Comparison of ENCODE assay signal across 12 cellular contexts in genomic region chr11:64040684-64041267, GRCh38. TPM values are rescaled to one million over a fixed set of nuclear protein-coding genes. Genes with fewer than 3 reads are reported as not detected.
A peak's percentile ranks its signal among the peaks of the same experiment; 100 is the strongest.
DNase-seq lines count a peak whose midpoint lies in the region; TF ChIP-seq lines count a peak whose summit lies in the region.
"Had no signal": no experiment of that assay in that cellular context is flagged by ENCODE, and none has a peak within 500 bp of the region (broad histone marks: within the 10 kb centered on the region; RNA-seq: fewer than 3 reads in every experiment).

No MANE protein-coding gene starts in this region.

- no peak overlapping the region for H3K27ac ChIP-seq in brain microvascular endothelial cell
- H3K27ac ChIP-seq in liver (ENCODE audit: low read depth in 1 of 2, low read length in 2 of 2): no peak overlapping the region
- H3K27ac ChIP-seq in CD8-positive, alpha-beta memory T cell (ENCODE audit: low read depth, low read length): no peak overlapping the region

- no peaks in the 10 kb centered on the region for H3K36me3 Mint-ChIP-seq in CD8-positive, alpha-beta memory T cell
- H3K36me3 Mint-ChIP-seq: IgD-negative memory B cell had no signal

- peaks cover 7% of the 10 kb centered on the region for H3K27me3 ChIP-seq in brain microvascular endothelial cell (replicated peaks)
- peaks cover 0 to 3% (median 0%) of the 10 kb centered on the region in 4 donors for H3K27me3 ChIP-seq in liver (ENCODE audit: control insufficient read depth in 4 of 4, insufficient read depth in 4 of 4, low read length in 3 of 4)
- H3K27me3 ChIP-seq in CD8-positive, alpha-beta memory T cell (ENCODE audit: insufficient read depth, low read length, poor library complexity, severe bottlenecking): peaks cover 5% of the 10 kb centered on the region

- H3K4me3 Mint-ChIP-seq in CD8-positive, alpha-beta memory T cell: peak overlapping the region in 1 of 7 donors; percentile 32
- H3K4me3 Mint-ChIP-seq: IgD-negative memory B cell; T-helper 2 cell treated with Interferon-gamma antibody and Interleukin-4, amounts not matched to agents 5 μg/mL and 100 μg/mL, for 36 hours had no signal

- CTCF ChIA-PET in CD8-positive, alpha-beta memory T cell (lab: Charles Lee): no interaction called here

- in situ Hi-C loops in brain microvascular endothelial cell (cut with HindIII; ENCODE audit: low pct_ligation_motif_present, low sequenced_read_pairs): no loop called here

- TF ChIP-seq CTCF in AG10803 (conservative IDR thresholded peaks at IDR 0.05; ENCODE audit: low read length): peak; percentile 36
- peak; percentile 63 for TF ChIP-seq CTCF in brain microvascular endothelial cell (IDR thresholded peaks at IDR 0.05; ENCODE audit: low read depth, low read length, missing control alignments)
- peak; percentile 35 for TF ChIP-seq CTCF in liver (IDR thresholded peaks at IDR 0.05; ENCODE audit: low read depth, low read length, missing input control)

- no peaks in the 10 kb centered on the region for H3K36me3 ChIP-seq in brain microvascular endothelial cell (replicated peaks)
- no peaks in the 10 kb centered on the region for H3K36me3 ChIP-seq in liver (ENCODE audit: control insufficient read depth in 4 of 4, insufficient read depth in 3 of 4, low read depth in 1 of 4, low read length in 3 of 4)
- H3K36me3 ChIP-seq in CD8-positive, alpha-beta memory T cell (ENCODE audit: insufficient read depth, low read length): no peaks in the 10 kb centered on the region

- 76% methylated on average over 18 of the region's 18 CpGs for WGBS in liver

- peaks cover 2 to 16% (median 9%) of the 10 kb centered on the region in 4 donors for H3K4me1 ChIP-seq in liver (ENCODE audit: control insufficient read depth in 4 of 4, insufficient read depth in 4 of 4, low read length in 3 of 4)
- no peaks in the 10 kb centered on the region for H3K4me1 ChIP-seq in CD8-positive, alpha-beta memory T cell (ENCODE audit: insufficient read depth, low read length)

- no peak overlapping the region for H3K4me3 ChIP-seq in AG10803 (ENCODE audit: low read length)
- H3K4me3 ChIP-seq in brain microvascular endothelial cell (ENCODE audit: low read depth, low read length): no peak overlapping the region
- no peak overlapping the region for H3K4me3 ChIP-seq in liver (ENCODE audit: low read depth in 1 of 3, low read length in 3 of 3)
- H3K4me3 ChIP-seq in CD8-positive, alpha-beta memory T cell (ENCODE audit: low read length): no peak overlapping the region

- DNase-seq in AG10803 (ENCODE audit: low read depth) (no peak), HuH-7.5 (ENCODE audit: low spot score) (peak; percentile 83), brain microvascular endothelial cell (no peak), NCI-H345 (lab: John Stamatoyannopoulos, UW) (no peak), AG20443 (ENCODE audit: low spot score) (no peak), COLO829 (ENCODE audit: low spot score) (no peak)
- DNase-seq in CD8-positive, alpha-beta memory T cell: no peak
- DNase-seq: mammary epithelial cell had no signal

- peak in 1 of 2 donors; percentile 48 for TF ChIP-seq RAD21 in liver (IDR thresholded peaks at IDR 0.05)

- peak overlapping the region in 1 of 8 donors; percentile 54 for H3K27ac Mint-ChIP-seq in CD8-positive, alpha-beta memory T cell
- H3K27ac Mint-ChIP-seq: IgD-negative memory B cell; T-helper 2 cell treated with Interferon-gamma antibody and Interleukin-4, amounts not matched to agents 5 μg/mL and 100 μg/mL, for 36 hours had no signal

- POLR2A ChIA-PET in CD8-positive, alpha-beta memory T cell (lab: Charles Lee): no interaction called here

- H3K27me3 Mint-ChIP-seq in CD8-positive, alpha-beta memory T cell: peaks cover 14 to 32% of the 10 kb centered on the region in 2 donors

- no peaks in the 10 kb centered on the region for H3K4me1 Mint-ChIP-seq in CD8-positive, alpha-beta memory T cell

- H3K9me3 ChIP-seq in liver (ENCODE audit: control insufficient read depth in 4 of 4, low read length in 3 of 4): no peaks in the 10 kb centered on the region
- no peaks in the 10 kb centered on the region for H3K9me3 ChIP-seq in CD8-positive, alpha-beta memory T cell (ENCODE audit: low read length)

- H3K9me3 Mint-ChIP-seq in CD8-positive, alpha-beta memory T cell: no peaks in the 10 kb centered on the region
- H3K9me3 Mint-ChIP-seq: IgD-negative memory B cell; T-helper 2 cell treated with Interferon-gamma antibody and Interleukin-4, amounts not matched to agents 5 μg/mL and 100 μg/mL, for 36 hours had no signal

- no peak overlapping the region for H3K9ac ChIP-seq in liver (ENCODE audit: low read depth in 1 of 2, low read length in 2 of 2)

TF ChIP-seq in liver, 16 proteins besides CTCF, POLR2A, EP300 and RAD21:
- TF ChIP-seq TAF1 (conservative IDR thresholded peaks at IDR 0.05): no peak
- TF ChIP-seq NR2F2 (IDR thresholded peaks at IDR 0.05): no peak
- no peak for TF ChIP-seq HNF4A (conservative IDR thresholded peaks at IDR 0.05)
- no peak for TF ChIP-seq FOXA1 (IDR thresholded peaks at IDR 0.05)
- TF ChIP-seq ZBTB33 (IDR thresholded peaks at IDR 0.05): no peak
- TF ChIP-seq FOXA2 (IDR thresholded peaks at IDR 0.05): no peak
- no peak for TF ChIP-seq JUND (IDR thresholded peaks at IDR 0.05)
- TF ChIP-seq SP1 (IDR thresholded peaks at IDR 0.05): no peak
- no peak for TF ChIP-seq REST (IDR thresholded peaks at IDR 0.05)
- TF ChIP-seq EGR1 (IDR thresholded peaks at IDR 0.05; ENCODE audit: low read depth in 2 of 2): no peak
- no peak for TF ChIP-seq YY1 (IDR thresholded peaks at IDR 0.05)
- no peak for TF ChIP-seq HNF4G (IDR thresholded peaks at IDR 0.05)
TF ChIP-seq in liver: peak in this region for 0.

RNA-seq across cellular contexts. Expression of gene FLRT1, which starts 5.0 kb away (rescaled TPM):
- under 1 TPM in 1 of 2 donors, not detected in 1; 0.05 TPM for total RNA-seq in liver
- under 1 TPM; 0.02 to 0.32 TPM for polyA plus RNA-seq in liver
- total RNA-seq in CD8-positive, alpha-beta memory T cell: not detected
- not detected for polyA plus RNA-seq in CD8-positive, alpha-beta memory T cell
- total RNA-seq: Daoy had no signal
- polyA plus RNA-seq: IgD-negative memory B cell had no signal

RNA-seq across cellular contexts. Expression of gene OTUB1, which starts 54.5 kb away (rescaled TPM):
- 10 to 100 TPM; 18.8 to 21.9 TPM for total RNA-seq in liver
- 10 to 100 TPM; 35.1 to 44.6 TPM for polyA plus RNA-seq in liver
- 10 to 100 TPM; 75.8 to 85.0 TPM for total RNA-seq in CD8-positive, alpha-beta memory T cell
- polyA plus RNA-seq in CD8-positive, alpha-beta memory T cell: 135 TPM
